ENCODE assay signal across 1 cellular context in the genomic region with DNA sequence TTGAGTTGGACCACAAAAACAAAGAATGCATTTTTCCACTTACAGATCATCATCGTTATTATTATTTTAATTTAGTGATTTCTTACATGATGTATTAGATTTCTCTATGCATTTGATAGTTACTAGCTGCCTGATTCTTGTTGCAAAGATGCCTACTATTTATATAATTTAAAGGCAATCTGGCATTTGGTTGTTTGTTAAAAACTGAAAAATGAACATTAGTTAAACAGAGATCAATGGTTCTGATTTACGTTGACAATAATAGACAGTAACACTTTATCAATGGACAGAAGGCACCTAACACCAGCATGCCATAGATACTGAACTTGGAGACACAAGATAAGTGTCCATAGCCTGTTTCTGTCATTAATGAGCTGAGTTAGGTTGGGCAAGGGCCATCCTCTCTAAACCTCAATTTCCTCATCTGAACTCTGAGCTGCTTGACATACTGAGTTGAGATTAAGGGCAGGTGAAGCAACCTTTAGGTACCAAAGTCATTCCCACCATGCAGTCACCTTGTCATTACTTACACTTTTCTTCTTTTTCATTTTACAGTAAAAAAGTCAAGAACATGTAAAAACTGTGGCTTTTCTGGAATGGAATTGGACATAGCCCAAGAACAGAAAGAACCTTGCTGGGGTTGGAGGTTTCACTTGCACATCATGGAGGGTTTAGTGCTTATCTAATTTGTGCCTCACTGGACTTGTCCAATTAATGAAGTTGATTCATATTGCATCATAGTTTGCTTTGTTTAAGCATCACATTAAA.
TF ChIP-seq lines count a peak whose summit lies in the region.

No MANE protein-coding gene starts in this region.

TF ChIP-seq in SK-N-SH, 30 proteins besides CTCF, POLR2A, EP300 and RAD21 (continued from another document):
- TF ChIP-seq, protein P1, sequence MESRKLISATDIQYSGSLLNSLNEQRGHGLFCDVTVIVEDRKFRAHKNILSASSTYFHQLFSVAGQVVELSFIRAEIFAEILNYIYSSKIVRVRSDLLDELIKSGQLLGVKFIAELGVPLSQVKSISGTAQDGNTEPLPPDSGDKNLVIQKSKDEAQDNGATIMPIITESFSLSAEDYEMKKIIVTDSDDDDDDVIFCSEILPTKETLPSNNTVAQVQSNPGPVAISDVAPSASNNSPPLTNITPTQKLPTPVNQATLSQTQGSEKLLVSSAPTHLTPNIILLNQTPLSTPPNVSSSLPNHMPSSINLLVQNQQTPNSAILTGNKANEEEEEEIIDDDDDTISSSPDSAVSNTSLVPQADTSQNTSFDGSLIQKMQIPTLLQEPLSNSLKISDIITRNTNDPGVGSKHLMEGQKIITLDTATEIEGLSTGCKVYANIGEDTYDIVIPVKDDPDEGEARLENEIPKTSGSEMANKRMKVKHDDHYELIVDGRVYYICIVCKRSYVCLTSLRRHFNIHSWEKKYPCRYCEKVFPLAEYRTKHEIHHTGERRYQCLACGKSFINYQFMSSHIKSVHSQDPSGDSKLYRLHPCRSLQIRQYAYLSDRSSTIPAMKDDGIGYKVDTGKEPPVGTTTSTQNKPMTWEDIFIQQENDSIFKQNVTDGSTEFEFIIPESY (IDR thresholded peaks at IDR 0.05; ENCODE audit: borderline replicate concordance, low read depth): no peak
